In the genomic region with DNA sequence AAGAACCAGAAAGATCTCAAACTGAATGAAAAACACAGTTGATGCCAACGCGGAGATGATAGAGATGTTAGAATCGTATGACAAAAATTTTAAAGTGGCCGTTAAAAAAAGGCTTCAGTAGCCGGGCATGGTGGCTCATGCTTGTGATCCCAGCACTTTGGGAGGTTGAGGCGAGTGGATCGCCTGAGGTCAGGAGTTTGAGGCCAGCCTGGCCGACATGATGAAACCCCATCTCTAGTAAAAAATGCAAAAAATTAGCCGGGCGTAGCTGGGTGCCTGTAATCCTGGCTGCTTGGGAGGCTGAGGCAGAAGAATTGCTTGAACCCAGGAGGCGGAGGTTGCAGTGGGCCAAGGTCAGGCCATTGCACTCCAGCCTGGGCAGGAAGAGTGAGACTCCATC, we compare ENCODE assay signal across 33 cellular contexts. TPM values are rescaled to one million over a fixed set of nuclear protein-coding genes. Genes with fewer than 3 reads are reported as not detected.
"Had no signal": no experiment of that assay in that cellular context is flagged by ENCODE, and none has a peak within 500 bp of the region (broad histone marks: within the 10 kb centered on the region; RNA-seq: fewer than 3 reads in every experiment).

No MANE protein-coding gene starts in this region.

- DNase-seq: activated CD4-positive, alpha-beta memory T cell treated with anti-CD3 and anti-CD28 coated beads, Interleukin-2, amount 10 ng/mL, durations not matched to agents 7 days and 5 days; activated CD4-positive, alpha-beta T cell treated with anti-CD3 and anti-CD28 coated beads for 36 hours; activated CD4-positive, alpha-beta T cell treated with anti-CD3 and anti-CD28 coated beads, Interleukin-2, amount 50 U/mL, for 1 hour; activated CD4-positive, CD25-positive, alpha-beta regulatory T cell; activated gamma-delta T cell; activated naive CD4-positive, alpha-beta T cell treated with anti-CD3 and anti-CD28 coated beads for 36 hours; activated naive CD8-positive, alpha-beta T cell treated with anti-CD3 and anti-CD28 coated beads for 36 hours; activated T-cell treated with anti-CD3 and anti-CD28 coated beads for 4 hours; activated T-cell treated with anti-CD3 and anti-CD28 coated beads, Interleukin-2, amount 50 U/mL, for 48 hours; IMR-90; Kasumi-1; NCI-H1048; NCI-H146; NCI-H187 treated with DMSO at 0.1 percent for 48 hours; NCI-H2171; NCI-H226; NCI-H526; NCI-H82; NK-92 treated with Interleukin-12 subunit alpha and Interleukin-12 subunit beta, amount 100 ng/mL, for 24 hours; RPMI8226; SJCRH30; T-helper 1 cell had no signal

- H3K36me3 Mint-ChIP-seq: activated naive CD8-positive, alpha-beta T cell treated with anti-CD3 and anti-CD28 coated beads for 36 hours had no signal

- H3K9me3 ChIP-seq: adrenal gland, breast epithelium, SJCRH30, SK-N-SH had no signal

- H3K4me1 Mint-ChIP-seq: activated CD4-positive, alpha-beta memory T cell treated with anti-CD3 and anti-CD28 coated beads, Interleukin-2, amount 10 ng/mL, durations not matched to agents 7 days and 5 days; activated naive CD8-positive, alpha-beta T cell treated with anti-CD3 and anti-CD28 coated beads for 36 hours; activated T-helper 17 cell treated with anti-CD3 and anti-CD28 coated beads, Interleukin-2, amount 50 U/mL, for 72 hours had no signal

- H3K27ac Mint-ChIP-seq: activated CD4-positive, alpha-beta memory T cell treated with anti-CD3 and anti-CD28 coated beads, Interleukin-2, amount 10 ng/mL, durations not matched to agents 7 days and 5 days; activated CD4-positive, alpha-beta T cell treated with anti-CD3 and anti-CD28 coated beads for 36 hours; activated naive CD4-positive, alpha-beta T cell treated with anti-CD3 and anti-CD28 coated beads for 36 hours; activated naive CD8-positive, alpha-beta T cell treated with anti-CD3 and anti-CD28 coated beads for 36 hours; activated T-helper 17 cell treated with anti-CD3 and anti-CD28 coated beads, Interleukin-2, amount 50 U/mL, for 72 hours had no signal

- ATAC-seq: activated CD4-positive, alpha-beta T cell treated with anti-CD3 and anti-CD28 coated beads for 36 hours; Panc1; Right ventricle myocardium inferior had no signal

- H3K4me3 ChIP-seq: adrenal gland, breast epithelium, SJCRH30 had no signal

- H3K9me3 Mint-ChIP-seq: activated CD4-positive, alpha-beta memory T cell treated with anti-CD3 and anti-CD28 coated beads, Interleukin-2, amount 10 ng/mL, durations not matched to agents 7 days and 5 days; activated naive CD4-positive, alpha-beta T cell treated with anti-CD3 and anti-CD28 coated beads for 36 hours; activated naive CD8-positive, alpha-beta T cell treated with anti-CD3 and anti-CD28 coated beads for 36 hours; activated T-helper 17 cell treated with anti-CD3 and anti-CD28 coated beads, Interleukin-2, amount 50 U/mL, for 72 hours had no signal

- H3K27me3 ChIP-seq: adrenal gland, breast epithelium had no signal

- H3K36me3 ChIP-seq: adrenal gland, breast epithelium, SJCRH30 had no signal

- H3K4me3 Mint-ChIP-seq: activated CD4-positive, alpha-beta memory T cell treated with anti-CD3 and anti-CD28 coated beads, Interleukin-2, amount 10 ng/mL, durations not matched to agents 7 days and 5 days; activated CD4-positive, alpha-beta T cell treated with anti-CD3 and anti-CD28 coated beads for 36 hours; activated naive CD4-positive, alpha-beta T cell treated with anti-CD3 and anti-CD28 coated beads for 36 hours; activated naive CD8-positive, alpha-beta T cell treated with anti-CD3 and anti-CD28 coated beads for 36 hours; activated T-helper 17 cell treated with anti-CD3 and anti-CD28 coated beads, Interleukin-2, amount 50 U/mL, for 72 hours had no signal

- H3K27ac ChIP-seq: adrenal gland, breast epithelium, SJCRH30, VCaP had no signal

- H3K4me1 ChIP-seq: breast epithelium had no signal

RNA-seq across cellular contexts. Expression of gene ACVRL1, which starts 5.4 kb away (rescaled TPM):
- total RNA-seq: activated CD4-positive, alpha-beta memory T cell treated with anti-CD3 and anti-CD28 coated beads, Interleukin-2, amount 10 ng/mL, durations not matched to agents 7 days and 5 days; activated CD4-positive, alpha-beta T cell treated with anti-CD3 and anti-CD28 coated beads for 36 hours; activated CD8-positive, alpha-beta memory T cell treated with anti-CD3 and anti-CD28 coated beads for 36 hours; activated naive CD4-positive, alpha-beta T cell treated with anti-CD3 and anti-CD28 coated beads for 36 hours; activated naive CD8-positive, alpha-beta T cell treated with anti-CD3 and anti-CD28 coated beads for 36 hours; activated T-helper 17 cell treated with anti-CD3 and anti-CD28 coated beads, Interleukin-2, amount 50 U/mL, for 72 hours; NCI-H460; T-helper 2 cell treated with Interferon-gamma antibody and Interleukin-4, amounts not matched to agents 100 ng/mL and 5 ng/mL, for 36 hours had no signal

RNA-seq across cellular contexts. Expression of gene ANKRD33, which starts 14.0 kb away (rescaled TPM):
- total RNA-seq: activated CD4-positive, alpha-beta memory T cell treated with anti-CD3 and anti-CD28 coated beads, Interleukin-2, amount 10 ng/mL, durations not matched to agents 7 days and 5 days; activated CD4-positive, alpha-beta T cell treated with anti-CD3 and anti-CD28 coated beads for 36 hours; activated CD8-positive, alpha-beta memory T cell treated with anti-CD3 and anti-CD28 coated beads for 36 hours; activated naive CD4-positive, alpha-beta T cell treated with anti-CD3 and anti-CD28 coated beads for 36 hours; activated naive CD8-positive, alpha-beta T cell treated with anti-CD3 and anti-CD28 coated beads for 36 hours; activated T-helper 17 cell treated with anti-CD3 and anti-CD28 coated beads, Interleukin-2, amount 50 U/mL, for 72 hours; breast epithelium; M059J; NCI-H460; Right ventricle myocardium inferior; SJCRH30; T-helper 2 cell treated with Interferon-gamma antibody and Interleukin-4, amounts not matched to agents 100 ng/mL and 5 ng/mL, for 36 hours had no signal
